In the genomic region with DNA sequence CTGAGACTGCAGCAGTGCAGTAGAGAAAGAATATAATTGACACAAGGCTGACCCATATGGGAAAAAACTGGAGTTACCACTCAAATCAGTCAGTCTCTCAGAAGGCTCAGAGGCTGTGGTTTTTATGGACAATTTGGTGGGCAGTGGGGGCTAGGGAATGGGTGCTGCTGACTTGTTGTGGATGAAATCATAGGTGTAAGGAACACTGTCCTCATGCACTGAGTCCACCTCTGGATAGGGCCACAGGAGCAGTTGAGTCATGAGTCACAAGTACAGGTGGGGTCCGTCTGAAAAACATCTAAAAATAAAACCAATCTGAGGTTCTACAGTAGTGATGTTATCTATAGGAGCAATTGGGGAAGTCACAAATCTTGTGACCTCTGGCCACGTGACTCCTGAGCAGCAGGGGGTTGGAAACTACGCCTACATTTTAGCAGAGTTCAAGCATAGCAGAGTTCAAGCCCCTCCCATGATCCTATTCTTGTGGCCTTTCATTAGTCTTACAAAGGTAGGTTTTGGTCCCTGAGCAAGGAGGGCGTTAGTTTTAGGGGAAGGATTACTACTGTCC, we compare ENCODE assay signal across 9 cellular contexts. TPM values are rescaled to one million over a fixed set of nuclear protein-coding genes. Genes with fewer than 3 reads are reported as not detected.
DNase-seq lines count a peak whose midpoint lies in the region; ATAC-seq and TF ChIP-seq lines count a peak whose summit lies in the region.
"Had no signal": no experiment of that assay in that cellular context is flagged by ENCODE, and none has a peak within 500 bp of the region (broad histone marks: within the 10 kb centered on the region; RNA-seq: fewer than 3 reads in every experiment).

No MANE protein-coding gene starts in this region.

- intact Hi-C loops in left ventricle myocardium inferior (cut with micrococcal nuclease), result no loop called here

- H3K27ac ChIP-seq in lung (ENCODE audit: low read depth in 1 of 2, low read length in 1 of 2) (no peak overlapping the region), left ventricle myocardium inferior (replicated peaks) (no peak overlapping the region), brain microvascular endothelial cell (no peak overlapping the region)

- no peak overlapping the region for H3K4me3 ChIP-seq in lung
- H3K4me3 ChIP-seq in left ventricle myocardium inferior, result no peak overlapping the region
- no peak overlapping the region for H3K4me3 ChIP-seq in brain microvascular endothelial cell (ENCODE audit: low read depth, low read length)

- in situ Hi-C loops in brain microvascular endothelial cell (cut with HindIII; ENCODE audit: low pct_ligation_motif_present, low sequenced_read_pairs), result no loop called here

- H3K9me3 ChIP-seq in lung (ENCODE audit: control insufficient read depth in 2 of 2, insufficient read depth in 1 of 2, low read length in 1 of 2), result no peaks in the 10 kb centered on the region
- no peaks in the 10 kb centered on the region for H3K9me3 ChIP-seq in left ventricle myocardium inferior (replicated peaks)

- DNase-seq in NOMO-1 treated with DMSO at 0.1 percent for 48 hours (lab: John Stamatoyannopoulos, UW; ENCODE audit: unreplicated experiment) (peak; percentile 54), lung (ENCODE audit: low spot score) (peak; percentile 33), iPS-NIHi11 (ENCODE audit: low spot score) (no peak), left ventricle myocardium inferior (no peak), dermis blood vessel endothelial cell (no peak), brain microvascular endothelial cell (no peak)
- DNase-seq: IMR-90 had no signal

- ATAC-seq in GM18870 (IDR thresholded peaks at IDR 0.05; ENCODE audit: unreplicated experiment) (peak; percentile 65), HG02623 (IDR thresholded peaks at IDR 0.05; ENCODE audit: unreplicated experiment) (peak; percentile 62), lung (ENCODE audit: insufficient read depth, low FRiP score) (no peak)

- no peaks in the 10 kb centered on the region for H3K36me3 ChIP-seq in lung (ENCODE audit: control insufficient read depth in 2 of 2, insufficient read depth in 2 of 2, low read length in 2 of 2)
- H3K36me3 ChIP-seq in left ventricle myocardium inferior, result no peaks in the 10 kb centered on the region
- no peaks in the 10 kb centered on the region for H3K36me3 ChIP-seq in brain microvascular endothelial cell (replicated peaks)

- no peaks in the 10 kb centered on the region for H3K4me1 ChIP-seq in lung (ENCODE audit: control insufficient read depth in 2 of 2, insufficient read depth in 2 of 2, low read length in 2 of 2)
- H3K4me1 ChIP-seq in left ventricle myocardium inferior, result no peaks in the 10 kb centered on the region

- 31 to 38% methylated on average over 4 of the region's 4 CpGs for WGBS in lung, 2 donors

- H3K27me3 ChIP-seq in lung (ENCODE audit: control insufficient read depth, insufficient read depth) (no peaks in the 10 kb centered on the region), left ventricle myocardium inferior (ENCODE audit: low read depth) (peaks cover 15% of the 10 kb centered on the region), brain microvascular endothelial cell (replicated peaks) (no peaks in the 10 kb centered on the region)

- TF ChIP-seq CTCF in lung (IDR thresholded peaks at IDR 0.05; ENCODE audit: control extremely low read depth, extremely low read depth) (no peak), left ventricle myocardium inferior (IDR thresholded peaks at IDR 0.05; ENCODE audit: borderline replicate concordance) (no peak), brain microvascular endothelial cell (IDR thresholded peaks at IDR 0.05; ENCODE audit: low read depth, low read length, missing control alignments) (no peak)

RNA-seq across cellular contexts. Expression of a gene that starts 18.1 kb away (rescaled TPM):
- total RNA-seq in lung (10 to 100 TPM; 17.6 to 19.5 TPM), left ventricle myocardium inferior (4.6 TPM), dermis blood vessel endothelial cell (11.1 and 13.7 TPM in 2 replicates)
- 1 to 10 TPM; 7.5 to 8.7 TPM for polyA plus RNA-seq in lung

Comparison
In these comparisons a context has a peak if more than half of its experiments do, and no peak if none do; other contexts are left out.
1. DNase-seq: peak in NOMO-1 treated with DMSO at 0.1 percent for 48 hours (single experiment) and lung (single experiment); none in iPS-NIHi11 (single experiment), left ventricle myocardium inferior (single experiment), dermis blood vessel endothelial cell (single experiment) and brain microvascular endothelial cell (single experiment).